Comparison of ENCODE assay signal across 16 cellular contexts in genomic region chr19:51002101-51002532, GRCh38. TPM values are rescaled to one million over a fixed set of nuclear protein-coding genes. Genes with fewer than 3 reads are reported as not detected.
DNase-seq lines count a peak whose midpoint lies in the region; TF ChIP-seq lines count a peak whose summit lies in the region.
"Had no signal": no experiment of that assay in that cellular context is flagged by ENCODE, and none has a peak within 500 bp of the region (broad histone marks: within the 10 kb centered on the region; RNA-seq: fewer than 3 reads in every experiment).

No MANE protein-coding gene starts in this region.

- CTCF ChIA-PET in MCF 10A (lab: Yijun Ruan, JAX) = interaction anchor here (0.6 to 1.7 kb wide), 4 partner anchors 14 to 62 kb away, joined by 3 to 4 read pairs (median 3); no protein-coding TSS in a partner anchor

- H3K27me3 ChIP-seq in breast epithelium (peaks cover 0 to 12% of the 10 kb centered on the region in 2 donors), vagina (no peaks in the 10 kb centered on the region)

- peaks cover 0 to 3% of the 10 kb centered on the region in 2 donors for H3K4me1 ChIP-seq in breast epithelium
- H3K4me1 ChIP-seq in vagina = no peaks in the 10 kb centered on the region
- H3K4me1 ChIP-seq: pancreas had no signal

- no peak for DNase-seq in breast epithelium (ENCODE audit: low spot score in 2 of 2)
- DNase-seq in MCF 10A (ENCODE audit: unreplicated experiment) = no peak
- DNase-seq in islet precursor cell = peak; percentile 69
- DNase-seq in vagina (ENCODE audit: extremely low spot score in 2 of 2) = no peak
- no peak for DNase-seq in stimulated activated CD4-positive, alpha-beta T cell treated with anti-CD3 and anti-CD28 coated beads, Interleukin-2, amount 100 ng/mL, for 48 hours
- no peak for DNase-seq in coronary artery (ENCODE audit: low spot score)
- DNase-seq: 8988T; mucosa of descending colon; NK-92 treated with Interleukin-12 subunit alpha and Interleukin-12 subunit beta, amount 100 ng/mL, for 24 hours had no signal

- no peaks in the 10 kb centered on the region for H3K4me1 Mint-ChIP-seq in MCF 10A (ENCODE audit: insufficient read depth, unreplicated experiment)

- no peaks in the 10 kb centered on the region for H3K36me3 ChIP-seq in breast epithelium
- no peaks in the 10 kb centered on the region for H3K36me3 ChIP-seq in vagina
- H3K36me3 ChIP-seq: pancreas, upper lobe of left lung had no signal

- H3K9me3 ChIP-seq in breast epithelium = no peaks in the 10 kb centered on the region
- no peaks in the 10 kb centered on the region for H3K9me3 ChIP-seq in vagina
- H3K9me3 ChIP-seq: mucosa of descending colon, pancreas, upper lobe of left lung had no signal

- TF ChIP-seq CTCF in breast epithelium (IDR thresholded peaks at IDR 0.05) = no peak
- no peak for TF ChIP-seq CTCF in MCF 10A (IDR thresholded peaks at IDR 0.05; ENCODE audit: unreplicated experiment)
- TF ChIP-seq CTCF in vagina (IDR thresholded peaks at IDR 0.05) = no peak
- no peak for TF ChIP-seq CTCF in coronary artery (IDR thresholded peaks at IDR 0.05)

- H3K27ac Mint-ChIP-seq in MCF 10A (ENCODE audit: low read depth, unreplicated experiment) = no peak overlapping the region
- H3K27ac Mint-ChIP-seq: T-cell had no signal

- H3K9me3 Mint-ChIP-seq in MCF 10A (ENCODE audit: unreplicated experiment) = peaks cover 6% of the 10 kb centered on the region
- H3K9me3 Mint-ChIP-seq: T-cell had no signal

- BruUV-seq in MCF 10A (replicated peaks; lab: Mats Ljungman, UMichigan) = no TSS peak

- H3K4me3 ChIP-seq in breast epithelium = peak overlapping the region in 2 of 3 donors; percentile 52 to 63
- H3K4me3 ChIP-seq in vagina = peak overlapping the region in 1 of 2 donors; percentile 35
- H3K4me3 ChIP-seq in coronary artery = no peak overlapping the region
- H3K4me3 ChIP-seq: mucosa of descending colon, pancreas, upper lobe of left lung had no signal

- intact Hi-C loops in breast epithelium (cut with DNase I; ENCODE audit: low total_unique reads) (no loop called here), MCF 10A (cut with micrococcal nuclease) (no loop called here), vagina (cut with DNase I) (no loop called here)

- H3K27me3 Mint-ChIP-seq in MCF 10A (ENCODE audit: insufficient read depth, unreplicated experiment) = peaks cover 11% of the 10 kb centered on the region

- H3K27ac ChIP-seq in breast epithelium = peak overlapping the region; percentile 71 to 87
- peak overlapping the region; percentile 64 for H3K27ac ChIP-seq in vagina
- H3K27ac ChIP-seq in coronary artery = no peak overlapping the region
- H3K27ac ChIP-seq: pancreas, upper lobe of left lung had no signal

- no peak for TF ChIP-seq POLR2A in breast epithelium (IDR thresholded peaks at IDR 0.05)
- TF ChIP-seq POLR2A in vagina (IDR thresholded peaks at IDR 0.05) = no peak

- POLR2A ChIA-PET in MCF 10A (lab: Yijun Ruan, JAX) = no interaction called here

- no peak overlapping the region for H3K4me3 Mint-ChIP-seq in MCF 10A (ENCODE audit: unreplicated experiment)
- H3K4me3 Mint-ChIP-seq: T-cell had no signal

- peaks cover 6% of the 10 kb centered on the region for H3K36me3 Mint-ChIP-seq in MCF 10A (ENCODE audit: insufficient read depth, unreplicated experiment)
- H3K36me3 Mint-ChIP-seq: CD14-positive monocyte, T-cell had no signal

RNA-seq across cellular contexts. Expression of gene KLK8, which starts 0.7 kb away (rescaled TPM):
- 10 to 100 TPM in 2 of 3 donors, not detected in 1; 13.4 to 46.2 TPM for total RNA-seq in breast epithelium
- not detected in 2 replicates for total RNA-seq in MCF 10A (2022)
- total RNA-seq in vagina = 16.2 TPM
- total RNA-seq: activated CD8-positive, alpha-beta memory T cell treated with anti-CD3 and anti-CD28 coated beads for 36 hours; cerebellum; mucosa of descending colon; pancreas; skeletal muscle tissue; T-cell; upper lobe of left lung had no signal

RNA-seq across cellular contexts. Expression of gene KLK10, which starts 17.4 kb away (rescaled TPM):
- total RNA-seq in breast epithelium (10 to 100 TPM in 1 of 3 donors, 1 to 10 TPM in 1, not detected in 1; 3.3 to 13.9 TPM), MCF 10A (2022) (not detected in 2 replicates), vagina (54.5 TPM)
- total RNA-seq: activated CD8-positive, alpha-beta memory T cell treated with anti-CD3 and anti-CD28 coated beads for 36 hours; T-cell had no signal

RNA-seq across cellular contexts. Expression of gene KLK7, which starts 18.4 kb away (rescaled TPM):
- total RNA-seq in breast epithelium (100 to 1,000 TPM in 1 of 3 donors, 1 to 10 TPM in 1, not detected in 1; 7.5 to 103 TPM), MCF 10A (2022) (not detected in 2 replicates), vagina (14.2 TPM)
- total RNA-seq: activated CD8-positive, alpha-beta memory T cell treated with anti-CD3 and anti-CD28 coated beads for 36 hours; cerebellum; mucosa of descending colon; pancreas; skeletal muscle tissue; T-cell had no signal

RNA-seq across cellular contexts. Expression of gene KLK11, which starts 24.3 kb away (rescaled TPM):
- total RNA-seq in breast epithelium (10 to 100 TPM in 1 of 3 donors, 1 to 10 TPM in 1, not detected in 1; 5.6 to 21.1 TPM), MCF 10A (2022) (not detected in 2 replicates), vagina (103 TPM)
- total RNA-seq: activated CD8-positive, alpha-beta memory T cell treated with anti-CD3 and anti-CD28 coated beads for 36 hours; cerebellum; skeletal muscle tissue; T-cell had no signal

RNA-seq across cellular contexts. Expression of gene KLK12, which starts 32.7 kb away (rescaled TPM):
- total RNA-seq in breast epithelium (not detected), MCF 10A (2022) (not detected in 2 replicates), vagina (4.2 TPM)
- total RNA-seq: activated CD8-positive, alpha-beta memory T cell treated with anti-CD3 and anti-CD28 coated beads for 36 hours; cerebellum; pancreas; skeletal muscle tissue; T-cell had no signal

Comparison
In these comparisons a context has a peak if more than half of its experiments do, and no peak if none do; other contexts are left out.
1. H3K27ac ChIP-seq: peak in breast epithelium (2 of 2) and vagina (single experiment); none in coronary artery (0 of 2).